ENCODE assay signal across 2 cellular contexts in the genomic region with DNA sequence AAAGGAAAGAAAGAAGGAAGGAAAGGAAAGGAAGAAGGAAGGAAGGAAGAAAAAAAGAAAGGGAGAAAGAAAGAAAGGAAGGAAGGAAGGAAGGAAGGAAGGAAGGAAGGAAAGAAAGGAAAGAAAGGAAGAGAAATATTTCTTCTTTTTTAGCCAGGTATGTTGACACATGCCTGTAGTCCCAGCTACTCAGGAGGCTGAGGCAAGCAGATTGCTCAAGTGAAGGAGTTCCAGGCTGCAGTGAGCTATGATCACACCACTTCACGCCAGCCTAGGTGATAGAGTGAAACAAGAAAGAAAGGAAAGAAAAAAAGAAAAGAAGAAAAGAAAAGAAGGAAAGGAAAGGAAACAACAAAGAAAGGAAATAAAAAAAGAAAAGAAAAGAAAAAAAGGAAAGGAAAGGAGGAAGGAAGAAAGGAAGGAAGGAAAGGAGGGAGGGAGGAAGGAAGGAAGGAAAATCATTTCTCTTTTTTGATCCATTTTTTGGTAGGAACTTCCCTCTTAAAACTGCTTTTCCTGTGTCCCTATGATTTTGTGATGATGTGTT.
TF ChIP-seq lines count a peak whose summit lies in the region.

No MANE protein-coding gene starts in this region.

TF ChIP-seq in HepG2, 621 proteins besides CTCF, POLR2A, EP300 and RAD21:
- TF ChIP-seq U2AF2 (IDR thresholded peaks at IDR 0.05; ENCODE audit: low read depth, low read length) (0 out of 2 replicates have a peak, but pooled peaks have one; percentile 39), NFE2L2 (IDR thresholded peaks at IDR 0.05; ENCODE audit: low read length) (no peak)

TF ChIP-seq in K562, 482 proteins besides CTCF, POLR2A, EP300 and RAD21:
- TF ChIP-seq, protein P1, sequence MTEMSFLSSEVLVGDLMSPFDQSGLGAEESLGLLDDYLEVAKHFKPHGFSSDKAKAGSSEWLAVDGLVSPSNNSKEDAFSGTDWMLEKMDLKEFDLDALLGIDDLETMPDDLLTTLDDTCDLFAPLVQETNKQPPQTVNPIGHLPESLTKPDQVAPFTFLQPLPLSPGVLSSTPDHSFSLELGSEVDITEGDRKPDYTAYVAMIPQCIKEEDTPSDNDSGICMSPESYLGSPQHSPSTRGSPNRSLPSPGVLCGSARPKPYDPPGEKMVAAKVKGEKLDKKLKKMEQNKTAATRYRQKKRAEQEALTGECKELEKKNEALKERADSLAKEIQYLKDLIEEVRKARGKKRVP (CRISPR knock-in tag; IDR thresholded peaks at IDR 0.05) = no peak
- TF ChIP-seq GTF2A2 (tag; IDR thresholded peaks at IDR 0.05) (no peak), TBL1XR1 (IDR thresholded peaks at IDR 0.05; ENCODE audit: low read length in 2 of 2) (no peak), TEAD2 (tag; IDR thresholded peaks at IDR 0.05) (no peak), FOXM1 (IDR thresholded peaks at IDR 0.05; ENCODE audit: low read depth) (no peak), FOXM1 (CRISPR knock-in tag; IDR thresholded peaks at IDR 0.05; ENCODE audit: low read depth) (no peak), MTA1 (IDR thresholded peaks at IDR 0.05; ENCODE audit: borderline replicate concordance) (0 out of 2 replicates have a peak, but pooled peaks have one; percentile 22), NFE2L1 (tag; IDR thresholded peaks at IDR 0.05; ENCODE audit: borderline replicate concordance, low read depth) (no peak), ZBTB8A (IDR thresholded peaks at IDR 0.05; ENCODE audit: partially characterized antibody) (no peak), MCM3 (IDR thresholded peaks at IDR 0.05) (peak; percentile 41; the same call in 1 of the 2 replicates), CAMTA2 (CRISPR knock-in tag; conservative IDR thresholded peaks at IDR 0.05) (no peak), RFX7 (CRISPR knock-in tag; IDR thresholded peaks at IDR 0.05) (no peak), FOXA3 (CRISPR knock-in tag; conservative IDR thresholded peaks at IDR 0.05 in 1 of 2, IDR thresholded peaks at IDR 0.05 in 1 of 2) (no peak), JUNB (CRISPR knock-in tag; conservative IDR thresholded peaks at IDR 0.05) (no peak), U2AF1 (optimal IDR thresholded peaks at IDR 0.05; ENCODE audit: low read depth, low read length) (peak; percentile 20), ZNF282 (CRISPR knock-in tag; IDR thresholded peaks at IDR 0.05) (no peak)
- TF ChIP-seq, protein P2, sequence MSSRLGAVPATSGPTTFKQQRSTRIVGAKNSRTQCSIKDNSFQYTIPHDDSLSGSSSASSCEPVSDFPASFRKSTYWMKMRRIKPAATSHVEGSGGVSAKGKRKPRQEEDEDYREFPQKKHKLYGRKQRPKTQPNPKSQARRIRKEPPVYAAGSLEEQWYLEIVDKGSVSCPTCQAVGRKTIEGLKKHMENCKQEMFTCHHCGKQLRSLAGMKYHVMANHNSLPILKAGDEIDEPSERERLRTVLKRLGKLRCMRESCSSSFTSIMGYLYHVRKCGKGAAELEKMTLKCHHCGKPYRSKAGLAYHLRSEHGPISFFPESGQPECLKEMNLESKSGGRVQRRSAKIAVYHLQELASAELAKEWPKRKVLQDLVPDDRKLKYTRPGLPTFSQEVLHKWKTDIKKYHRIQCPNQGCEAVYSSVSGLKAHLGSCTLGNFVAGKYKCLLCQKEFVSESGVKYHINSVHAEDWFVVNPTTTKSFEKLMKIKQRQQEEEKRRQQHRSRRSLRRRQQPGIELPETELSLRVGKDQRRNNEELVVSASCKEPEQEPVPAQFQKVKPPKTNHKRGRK (tag; IDR thresholded peaks at IDR 0.05) = peak; percentile 94
- TF ChIP-seq, protein P3, sequence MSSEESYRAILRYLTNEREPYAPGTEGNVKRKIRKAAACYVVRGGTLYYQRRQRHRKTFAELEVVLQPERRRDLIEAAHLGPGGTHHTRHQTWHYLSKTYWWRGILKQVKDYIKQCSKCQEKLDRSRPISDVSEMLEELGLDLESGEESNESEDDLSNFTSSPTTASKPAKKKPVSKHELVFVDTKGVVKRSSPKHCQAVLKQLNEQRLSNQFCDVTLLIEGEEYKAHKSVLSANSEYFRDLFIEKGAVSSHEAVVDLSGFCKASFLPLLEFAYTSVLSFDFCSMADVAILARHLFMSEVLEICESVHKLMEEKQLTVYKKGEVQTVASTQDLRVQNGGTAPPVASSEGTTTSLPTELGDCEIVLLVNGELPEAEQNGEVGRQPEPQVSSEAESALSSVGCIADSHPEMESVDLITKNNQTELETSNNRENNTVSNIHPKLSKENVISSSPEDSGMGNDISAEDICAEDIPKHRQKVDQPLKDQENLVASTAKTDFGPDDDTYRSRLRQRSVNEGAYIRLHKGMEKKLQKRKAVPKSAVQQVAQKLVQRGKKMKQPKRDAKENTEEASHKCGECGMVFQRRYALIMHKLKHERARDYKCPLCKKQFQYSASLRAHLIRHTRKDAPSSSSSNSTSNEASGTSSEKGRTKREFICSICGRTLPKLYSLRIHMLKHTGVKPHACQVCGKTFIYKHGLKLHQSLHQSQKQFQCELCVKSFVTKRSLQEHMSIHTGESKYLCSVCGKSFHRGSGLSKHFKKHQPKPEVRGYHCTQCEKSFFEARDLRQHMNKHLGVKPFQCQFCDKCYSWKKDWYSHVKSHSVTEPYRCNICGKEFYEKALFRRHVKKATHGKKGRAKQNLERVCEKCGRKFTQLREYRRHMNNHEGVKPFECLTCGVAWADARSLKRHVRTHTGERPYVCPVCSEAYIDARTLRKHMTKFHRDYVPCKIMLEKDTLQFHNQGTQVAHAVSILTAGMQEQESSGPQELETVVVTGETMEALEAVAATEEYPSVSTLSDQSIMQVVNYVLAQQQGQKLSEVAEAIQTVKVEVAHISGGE (CRISPR knock-in tag; IDR thresholded peaks at IDR 0.05) = no peak
- TF ChIP-seq, protein P4, sequence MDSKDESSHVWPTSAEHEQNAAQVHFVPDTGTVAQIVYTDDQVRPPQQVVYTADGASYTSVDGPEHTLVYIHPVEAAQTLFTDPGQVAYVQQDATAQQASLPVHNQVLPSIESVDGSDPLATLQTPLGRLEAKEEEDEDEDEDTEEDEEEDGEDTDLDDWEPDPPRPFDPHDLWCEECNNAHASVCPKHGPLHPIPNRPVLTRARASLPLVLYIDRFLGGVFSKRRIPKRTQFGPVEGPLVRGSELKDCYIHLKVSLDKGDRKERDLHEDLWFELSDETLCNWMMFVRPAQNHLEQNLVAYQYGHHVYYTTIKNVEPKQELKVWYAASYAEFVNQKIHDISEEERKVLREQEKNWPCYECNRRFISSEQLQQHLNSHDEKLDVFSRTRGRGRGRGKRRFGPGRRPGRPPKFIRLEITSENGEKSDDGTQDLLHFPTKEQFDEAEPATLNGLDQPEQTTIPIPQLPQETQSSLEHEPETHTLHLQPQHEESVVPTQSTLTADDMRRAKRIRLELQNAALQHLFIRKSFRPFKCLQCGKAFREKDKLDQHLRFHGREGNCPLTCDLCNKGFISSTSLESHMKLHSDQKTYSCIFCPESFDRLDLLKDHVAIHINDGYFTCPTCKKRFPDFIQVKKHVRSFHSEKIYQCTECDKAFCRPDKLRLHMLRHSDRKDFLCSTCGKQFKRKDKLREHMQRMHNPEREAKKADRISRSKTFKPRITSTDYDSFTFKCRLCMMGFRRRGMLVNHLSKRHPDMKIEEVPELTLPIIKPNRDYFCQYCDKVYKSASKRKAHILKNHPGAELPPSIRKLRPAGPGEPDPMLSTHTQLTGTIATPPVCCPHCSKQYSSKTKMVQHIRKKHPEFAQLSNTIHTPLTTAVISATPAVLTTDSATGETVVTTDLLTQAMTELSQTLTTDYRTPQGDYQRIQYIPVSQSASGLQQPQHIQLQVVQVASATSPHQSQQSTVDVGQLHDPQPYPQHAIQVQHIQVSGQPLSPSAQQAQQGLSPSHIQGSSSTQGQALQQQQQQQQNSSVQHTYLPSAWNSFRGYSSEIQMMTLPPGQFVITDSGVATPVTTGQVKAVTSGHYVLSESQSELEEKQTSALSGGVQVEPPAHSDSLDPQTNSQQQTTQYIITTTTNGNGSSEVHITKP (IDR thresholded peaks at IDR 0.05; ENCODE audit: partially characterized antibody) = peak; percentile 39
- TF ChIP-seq, protein P5, sequence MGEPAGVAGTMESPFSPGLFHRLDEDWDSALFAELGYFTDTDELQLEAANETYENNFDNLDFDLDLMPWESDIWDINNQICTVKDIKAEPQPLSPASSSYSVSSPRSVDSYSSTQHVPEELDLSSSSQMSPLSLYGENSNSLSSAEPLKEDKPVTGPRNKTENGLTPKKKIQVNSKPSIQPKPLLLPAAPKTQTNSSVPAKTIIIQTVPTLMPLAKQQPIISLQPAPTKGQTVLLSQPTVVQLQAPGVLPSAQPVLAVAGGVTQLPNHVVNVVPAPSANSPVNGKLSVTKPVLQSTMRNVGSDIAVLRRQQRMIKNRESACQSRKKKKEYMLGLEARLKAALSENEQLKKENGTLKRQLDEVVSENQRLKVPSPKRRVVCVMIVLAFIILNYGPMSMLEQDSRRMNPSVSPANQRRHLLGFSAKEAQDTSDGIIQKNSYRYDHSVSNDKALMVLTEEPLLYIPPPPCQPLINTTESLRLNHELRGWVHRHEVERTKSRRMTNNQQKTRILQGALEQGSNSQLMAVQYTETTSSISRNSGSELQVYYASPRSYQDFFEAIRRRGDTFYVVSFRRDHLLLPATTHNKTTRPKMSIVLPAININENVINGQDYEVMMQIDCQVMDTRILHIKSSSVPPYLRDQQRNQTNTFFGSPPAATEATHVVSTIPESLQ (CRISPR knock-in tag; IDR thresholded peaks at IDR 0.05) = no peak
